1 cellular context compared by ENCODE assay signal in the genomic region with DNA sequence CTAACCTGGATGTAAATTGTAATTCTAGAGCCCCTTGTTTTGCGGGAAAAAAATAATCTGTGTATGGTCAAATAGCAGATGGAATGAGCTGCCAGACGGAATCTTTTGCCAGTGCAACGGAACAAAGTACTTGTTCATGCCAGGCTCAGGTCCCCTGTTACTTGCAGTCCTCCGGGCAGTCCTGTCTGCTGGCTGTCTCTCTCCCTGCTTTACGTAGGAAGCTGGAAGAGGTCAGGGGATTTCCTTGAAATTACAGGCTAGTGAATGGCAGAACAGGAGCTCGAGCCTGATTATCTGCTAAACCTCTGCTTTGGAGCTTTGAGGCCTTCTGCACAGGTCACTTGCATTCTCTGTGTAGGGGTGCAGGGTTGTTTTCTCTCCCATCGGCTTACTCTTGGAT.
TF ChIP-seq lines count a peak whose summit lies in the region.

No MANE protein-coding gene starts in this region.

TF ChIP-seq in IMR-90, 13 proteins besides CTCF, POLR2A, EP300 and RAD21:
- TF ChIP-seq BHLHE40 (IDR thresholded peaks at IDR 0.05; ENCODE audit: low read depth, low read length) (no peak), SMC3 (IDR thresholded peaks at IDR 0.05; ENCODE audit: low read depth, low read length) (no peak), MAZ (IDR thresholded peaks at IDR 0.05; ENCODE audit: borderline replicate concordance, low read depth, low read length) (no peak), CHD1 (IDR thresholded peaks at IDR 0.05; ENCODE audit: low read depth, low read length) (no peak), CEBPB (IDR thresholded peaks at IDR 0.05; ENCODE audit: low read depth, low read length) (no peak), MXI1 (IDR thresholded peaks at IDR 0.05; ENCODE audit: borderline replicate concordance, low read depth, low read length) (no peak), RCOR1 (IDR thresholded peaks at IDR 0.05; ENCODE audit: insufficient replicate concordance, low read length) (no peak), FOS (IDR thresholded peaks at IDR 0.05; ENCODE audit: low read depth, low read length) (no peak), RFX5 (IDR thresholded peaks at IDR 0.05; ENCODE audit: low read depth, low read length) (no peak), MAFK (IDR thresholded peaks at IDR 0.05; ENCODE audit: low read depth, low read length) (no peak), NFE2L2 (IDR thresholded peaks at IDR 0.05; ENCODE audit: low read depth, low read length) (no peak)
- TF ChIP-seq, protein P1, sequence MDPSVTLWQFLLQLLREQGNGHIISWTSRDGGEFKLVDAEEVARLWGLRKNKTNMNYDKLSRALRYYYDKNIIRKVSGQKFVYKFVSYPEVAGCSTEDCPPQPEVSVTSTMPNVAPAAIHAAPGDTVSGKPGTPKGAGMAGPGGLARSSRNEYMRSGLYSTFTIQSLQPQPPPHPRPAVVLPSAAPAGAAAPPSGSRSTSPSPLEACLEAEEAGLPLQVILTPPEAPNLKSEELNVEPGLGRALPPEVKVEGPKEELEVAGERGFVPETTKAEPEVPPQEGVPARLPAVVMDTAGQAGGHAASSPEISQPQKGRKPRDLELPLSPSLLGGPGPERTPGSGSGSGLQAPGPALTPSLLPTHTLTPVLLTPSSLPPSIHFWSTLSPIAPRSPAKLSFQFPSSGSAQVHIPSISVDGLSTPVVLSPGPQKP (IDR thresholded peaks at IDR 0.05; ENCODE audit: borderline replicate concordance, low read depth, low read length) = no peak
- TF ChIP-seq, protein P2, sequence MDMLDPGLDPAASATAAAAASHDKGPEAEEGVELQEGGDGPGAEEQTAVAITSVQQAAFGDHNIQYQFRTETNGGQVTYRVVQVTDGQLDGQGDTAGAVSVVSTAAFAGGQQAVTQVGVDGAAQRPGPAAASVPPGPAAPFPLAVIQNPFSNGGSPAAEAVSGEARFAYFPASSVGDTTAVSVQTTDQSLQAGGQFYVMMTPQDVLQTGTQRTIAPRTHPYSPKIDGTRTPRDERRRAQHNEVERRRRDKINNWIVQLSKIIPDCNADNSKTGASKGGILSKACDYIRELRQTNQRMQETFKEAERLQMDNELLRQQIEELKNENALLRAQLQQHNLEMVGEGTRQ (IDR thresholded peaks at IDR 0.05; ENCODE audit: low read depth, low read length) = no peak
